18 cellular contexts compared by ENCODE assay signal in the genomic region with DNA sequence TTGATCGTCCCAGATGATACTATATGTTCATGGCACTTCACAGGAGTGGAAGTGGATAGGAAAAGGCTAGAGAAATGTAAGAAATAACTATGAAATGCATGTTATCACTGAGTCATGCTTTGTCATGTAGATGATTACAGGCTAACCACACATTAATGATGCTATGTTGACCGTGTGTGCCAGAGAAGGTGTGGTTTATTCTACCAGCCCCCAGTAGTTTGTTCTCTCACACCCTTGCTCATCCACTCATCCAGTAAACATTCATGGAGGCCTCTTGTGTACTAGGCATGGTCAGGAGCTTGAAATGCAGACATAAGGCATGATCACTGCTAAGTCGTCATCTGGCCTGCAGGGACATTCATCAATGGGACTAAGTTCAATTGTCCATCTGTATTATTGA.
DNase-seq lines count a peak whose midpoint lies in the region; ATAC-seq, FAIRE-seq and TF ChIP-seq lines count a peak whose summit lies in the region.
"Had no signal": no experiment of that assay in that cellular context is flagged by ENCODE, and none has a peak within 500 bp of the region (broad histone marks: within the 10 kb centered on the region; RNA-seq: fewer than 3 reads in every experiment).

No MANE protein-coding gene starts in this region.

- no peaks in the 10 kb centered on the region for H3K36me3 Mint-ChIP-seq in activated CD4-positive, alpha-beta memory T cell treated with anti-CD3 and anti-CD28 coated beads, Interleukin-2, amount 10 ng/mL, durations not matched to agents 7 days and 5 days (ENCODE audit: low read depth)

- dilution Hi-C loops in keratinocyte (cut with MboI; ENCODE audit: extremely low pct_ligation_motif_present, low sequenced_read_pairs): no loop called here

- peak; percentile 23 for DNase-seq in EH (ENCODE audit: low read depth)
- peak; percentile 29 for DNase-seq in M059J (ENCODE audit: low read depth)
- DNase-seq in epithelial cell of esophagus (ENCODE audit: low read depth): peak; percentile 42
- DNase-seq in keratinocyte (ENCODE audit: low read depth, low spot score): peak; percentile 4
- no peak for DNase-seq in activated CD4-positive, alpha-beta memory T cell treated with anti-CD3 and anti-CD28 coated beads, Interleukin-2, amount 10 ng/mL, durations not matched to agents 7 days and 5 days
- no peak for DNase-seq in NCI-H187 (lab: John Stamatoyannopoulos, UW)
- no peak for DNase-seq in posterior vena cava (ENCODE audit: low spot score)
- DNase-seq: COR-L47; DMS153; NCI-H1105; NCI-H1694; NCI-H69; NK-92 treated with Interleukin-12 subunit alpha and Interleukin-12 subunit beta, amount 100 ng/mL, for 24 hours; OCI-M1; SW 1271 had no signal

- no peaks in the 10 kb centered on the region for H3K9me1 ChIP-seq in keratinocyte (ENCODE audit: control insufficient read depth, extremely low read depth, insufficient read depth, low read length)

- H3K9me3 Mint-ChIP-seq in activated CD4-positive, alpha-beta memory T cell treated with anti-CD3 and anti-CD28 coated beads, Interleukin-2, amount 10 ng/mL, durations not matched to agents 7 days and 5 days: no peaks in the 10 kb centered on the region

- no peak overlapping the region for H3K4me3 ChIP-seq in epithelial cell of esophagus (ENCODE audit: low read length)
- H3K4me3 ChIP-seq in keratinocyte (ENCODE audit: control insufficient read depth in 2 of 3, extremely low read depth in 1 of 3, insufficient read depth in 2 of 3, low read depth in 1 of 3, low read length in 3 of 3): no peak overlapping the region

- CTCF ChIA-PET in activated CD4-positive, alpha-beta memory T cell treated with anti-CD3 and anti-CD28 coated beads, Interleukin-2, amount 10 ng/mL, durations not matched to agents 7 days and 5 days (lab: Charles Lee): no interaction called here

- no peaks in the 10 kb centered on the region for H3K36me3 ChIP-seq in keratinocyte (ENCODE audit: control insufficient read depth in 2 of 2, extremely low read depth in 1 of 2, insufficient read depth in 2 of 2, low read length in 2 of 2)

- no peak overlapping the region for H3K9ac ChIP-seq in keratinocyte (ENCODE audit: control insufficient read depth, extremely low read depth, insufficient read depth, low read length)
- H3K9ac ChIP-seq: KMS-11 had no signal

- no peak overlapping the region for H3K4me2 ChIP-seq in keratinocyte (ENCODE audit: control insufficient read depth, extremely low read depth, insufficient read depth, low read depth, low read length)
- H3K4me2 ChIP-seq: KMS-11 had no signal

- no peaks in the 10 kb centered on the region for H3K4me1 ChIP-seq in keratinocyte (ENCODE audit: control insufficient read depth, extremely low read depth, insufficient read depth, low read length)

- no peak overlapping the region for H2AFZ ChIP-seq in keratinocyte (ENCODE audit: control insufficient read depth, low read length)

- POLR2A ChIA-PET in activated CD4-positive, alpha-beta memory T cell treated with anti-CD3 and anti-CD28 coated beads, Interleukin-2, amount 10 ng/mL, durations not matched to agents 7 days and 5 days (lab: Charles Lee): no interaction called here

- ATAC-seq in GM18867 (IDR thresholded peaks at IDR 0.05; ENCODE audit: unreplicated experiment): no peak

- TF ChIP-seq CTCF in epithelial cell of esophagus (IDR thresholded peaks at IDR 0.05; ENCODE audit: insufficient read depth, low read depth, low read length, missing control alignments) (no peak), keratinocyte (optimal IDR thresholded peaks at IDR 0.05 in 1 of 3, IDR thresholded peaks at IDR 0.05 in 1 of 3, conservative IDR thresholded peaks at IDR 0.05 in 1 of 3; ENCODE audit: extremely low read depth in 1 of 3, insufficient read depth in 2 of 3, low read length in 3 of 3) (no peak)

- no peaks in the 10 kb centered on the region for H4K20me1 ChIP-seq in keratinocyte (ENCODE audit: control insufficient read depth, extremely low read depth, insufficient read depth, low read length)

- H3K4me1 Mint-ChIP-seq in activated CD4-positive, alpha-beta memory T cell treated with anti-CD3 and anti-CD28 coated beads, Interleukin-2, amount 10 ng/mL, durations not matched to agents 7 days and 5 days: no peaks in the 10 kb centered on the region

- H3K27ac ChIP-seq in keratinocyte (ENCODE audit: control insufficient read depth, insufficient read depth, low read length): no peak overlapping the region
- H3K27ac ChIP-seq: KMS-11 had no signal

- no peak overlapping the region for H3K27ac Mint-ChIP-seq in activated CD4-positive, alpha-beta memory T cell treated with anti-CD3 and anti-CD28 coated beads, Interleukin-2, amount 10 ng/mL, durations not matched to agents 7 days and 5 days

- H3K27me3 ChIP-seq in keratinocyte (ENCODE audit: control insufficient read depth, extremely low read depth, insufficient read depth, low read length): no peaks in the 10 kb centered on the region

- peaks cover 8% of the 10 kb centered on the region for H3K27me3 Mint-ChIP-seq in activated CD4-positive, alpha-beta memory T cell treated with anti-CD3 and anti-CD28 coated beads, Interleukin-2, amount 10 ng/mL, durations not matched to agents 7 days and 5 days

- no peaks in the 10 kb centered on the region for H3K79me2 ChIP-seq in keratinocyte (ENCODE audit: control insufficient read depth, insufficient read depth, low read length)

- intact Hi-C loops in posterior vena cava (cut with DNase I): no loop called here

- H3K4me3 Mint-ChIP-seq in activated CD4-positive, alpha-beta memory T cell treated with anti-CD3 and anti-CD28 coated beads, Interleukin-2, amount 10 ng/mL, durations not matched to agents 7 days and 5 days: no peak overlapping the region

- H3K9me3 ChIP-seq in keratinocyte (ENCODE audit: control insufficient read depth, low read depth, low read length): no peaks in the 10 kb centered on the region

- FAIRE-seq in keratinocyte (lab: Jason Lieb, UNC): no peak
- FAIRE-seq: H1 had no signal

Comparison
In these comparisons a context has a peak if more than half of its experiments do, and no peak if none do; other contexts are left out.
1. DNase-seq: peak in EH (single experiment), M059J (single experiment), epithelial cell of esophagus (single experiment) and keratinocyte (single experiment); none in activated CD4-positive, alpha-beta memory T cell treated with anti-CD3 and anti-CD28 coated beads, Interleukin-2, amount 10 ng/mL, durations not matched to agents 7 days and 5 days (single experiment), NCI-H187 (0 of 2) and posterior vena cava (single experiment).